ENCODE assay signal across 9 cellular contexts in the genomic region with DNA sequence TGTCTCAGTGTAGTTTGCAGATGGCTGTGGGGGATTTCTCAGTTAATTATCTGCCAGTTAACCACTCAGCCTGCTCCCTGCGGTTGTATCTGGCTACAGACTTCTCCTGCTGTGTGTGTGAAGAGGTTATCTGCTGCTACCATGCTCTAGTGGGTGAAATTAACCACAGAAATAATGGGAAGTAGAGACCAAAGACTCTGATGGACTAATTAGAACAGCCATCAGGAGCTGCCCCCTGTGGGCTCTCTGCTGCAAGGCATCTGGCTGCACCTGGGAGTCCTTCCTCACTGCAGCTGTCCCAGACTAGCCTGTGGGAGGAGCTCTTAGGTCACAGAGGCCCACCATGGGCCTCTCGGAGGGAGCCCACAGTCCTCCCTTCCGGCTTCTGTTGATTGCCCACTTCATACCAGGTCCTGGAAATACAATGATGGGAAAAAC.
A peak's percentile ranks its signal among the peaks of the same experiment; 100 is the strongest.
DNase-seq lines count a peak whose midpoint lies in the region; ATAC-seq lines count a peak whose summit lies in the region.
"Had no signal": no experiment of that assay in that cellular context is flagged by ENCODE, and none has a peak within 500 bp of the region (broad histone marks: within the 10 kb centered on the region; RNA-seq: fewer than 3 reads in every experiment).

No MANE protein-coding gene starts in this region.

- H3K4me3 Mint-ChIP-seq in effector memory CD8-positive, alpha-beta T cell, result no peak overlapping the region
- H3K4me3 Mint-ChIP-seq: B cell had no signal

- no peak for ATAC-seq in HG03565 (IDR thresholded peaks at IDR 0.05; ENCODE audit: unreplicated experiment)
- ATAC-seq in effector memory CD8-positive, alpha-beta T cell (replicated peaks), result no peak

- no peaks in the 10 kb centered on the region for H3K36me3 Mint-ChIP-seq in effector memory CD8-positive, alpha-beta T cell (ENCODE audit: insufficient read depth)

- peaks cover 0 to 2% of the 10 kb centered on the region in 2 donors for H3K4me1 Mint-ChIP-seq in effector memory CD8-positive, alpha-beta T cell (ENCODE audit: low read depth in 2 of 2)
- H3K4me1 Mint-ChIP-seq: B cell had no signal

- DNase-seq in NCI-H748 (lab: John Stamatoyannopoulos, UW; ENCODE audit: unreplicated experiment) (peak; percentile 49), NCI-H748 treated with DMSO at 0.1 percent for 48 hours (lab: John Stamatoyannopoulos, UW) (no peak), HuH-7 (ENCODE audit: low spot score) (peak; percentile 70), SW480 (ENCODE audit: low spot score) (peak; percentile 17), myocyte (ENCODE audit: low read depth) (peak; percentile 56), NCI-H1048 (lab: John Stamatoyannopoulos, UW) (no peak)
- no peak for DNase-seq in effector memory CD8-positive, alpha-beta T cell

- H3K9me3 Mint-ChIP-seq in effector memory CD8-positive, alpha-beta T cell, result peaks cover 0 to 8% of the 10 kb centered on the region in 2 donors

- no peak overlapping the region for H3K27ac Mint-ChIP-seq in effector memory CD8-positive, alpha-beta T cell
- H3K27ac Mint-ChIP-seq: B cell had no signal

- H3K27me3 Mint-ChIP-seq in effector memory CD8-positive, alpha-beta T cell, result no peaks in the 10 kb centered on the region
- H3K27me3 Mint-ChIP-seq: B cell had no signal

Comparison
In these comparisons a context has a peak if more than half of its experiments do, and no peak if none do; other contexts are left out.
1. DNase-seq: peak in NCI-H748 (single experiment), HuH-7 (single experiment), SW480 (single experiment) and myocyte (single experiment); none in NCI-H748 treated with DMSO at 0.1 percent for 48 hours (single experiment), NCI-H1048 (single experiment) and effector memory CD8-positive, alpha-beta T cell (0 of 3).